In genomic region chr1:22231995-22232690, GRCh38 we compare ENCODE assay signal across 1 cellular context.
TF ChIP-seq lines count a peak whose summit lies in the region.

No MANE protein-coding gene starts in this region.

TF ChIP-seq in HCT116, 20 proteins besides CTCF, POLR2A, EP300 and RAD21 (continued from another document):
- TF ChIP-seq TCF7L2 (IDR thresholded peaks at IDR 0.05; ENCODE audit: borderline replicate concordance, extremely low read depth, insufficient read depth, insufficient read length), result no peak
- TF ChIP-seq YY1 (IDR thresholded peaks at IDR 0.05; ENCODE audit: extremely low read depth, insufficient replicate concordance, low read depth, low read length), result no peak
- TF ChIP-seq EGR1 (IDR thresholded peaks at IDR 0.05; ENCODE audit: low read depth), result no peak
- TF ChIP-seq POLR2AphosphoS5 (IDR thresholded peaks at IDR 0.05; ENCODE audit: low read depth, low read length), result no peak
- no peak for TF ChIP-seq FOSL1 (IDR thresholded peaks at IDR 0.05; ENCODE audit: low read depth)
- TF ChIP-seq CBX3 (IDR thresholded peaks at IDR 0.05; ENCODE audit: low read depth), result no peak
- no peak for TF ChIP-seq ZFX (IDR thresholded peaks at IDR 0.05)
- no peak for TF ChIP-seq ZBTB33 (IDR thresholded peaks at IDR 0.05; ENCODE audit: extremely low read depth, insufficient replicate concordance, low read length)
